In genomic region chr7:2510909-2511768, GRCh38 we compare ENCODE assay signal across 8 cellular contexts. TPM values are rescaled to one million over a fixed set of nuclear protein-coding genes. Genes with fewer than 3 reads are reported as not detected.
DNase-seq lines count a peak whose midpoint lies in the region; ATAC-seq and TF ChIP-seq lines count a peak whose summit lies in the region.

No MANE protein-coding gene starts in this region.

- TF ChIP-seq CTCF in GM10266 (IDR thresholded peaks at IDR 0.05; ENCODE audit: control insufficient read depth, insufficient read depth, low read depth, missing control alignments) (no peak), heart left ventricle (IDR thresholded peaks at IDR 0.05) (no peak), thyroid gland (IDR thresholded peaks at IDR 0.05) (no peak)

- H3K9me3 ChIP-seq in heart left ventricle (no peaks in the 10 kb centered on the region), thyroid gland (no peaks in the 10 kb centered on the region)

- 51 to 59% (median 57%) methylated on average over 5 to 27 of the region's 27 CpGs for WGBS in heart left ventricle, 4 donors
- 49 to 62% methylated on average over 9 to 20 of the region's 27 CpGs for WGBS in thyroid gland, 2 donors

- H3K4me1 ChIP-seq in heart left ventricle = peaks cover 8 to 59% (median 47%) of the 10 kb centered on the region in 12 donors
- peaks cover 0 to 45% of the 10 kb centered on the region in 2 donors for H3K4me1 ChIP-seq in thyroid gland

- H3K4me3 ChIP-seq in heart left ventricle (peak overlapping the region in 3 of 12 donors; percentile 1 to 29 (median 5)), thyroid gland (replicated peaks in 1 of 3) (no peak overlapping the region)

- H3K36me3 ChIP-seq in heart left ventricle (no peaks in the 10 kb centered on the region), thyroid gland (no peaks in the 10 kb centered on the region)

- TF ChIP-seq POLR2A in heart left ventricle (IDR thresholded peaks at IDR 0.05) = no peak
- no peak for TF ChIP-seq POLR2A in thyroid gland (IDR thresholded peaks at IDR 0.05)

- peaks cover 57% of the 10 kb centered on the region for H3K4me1 Mint-ChIP-seq in activated CD4-positive, alpha-beta T cell treated with anti-CD3 and anti-CD28 coated beads, Interleukin-2, amount 10 ng/mL, durations not matched to agents 7 days and 5 days

- H3K36me3 Mint-ChIP-seq in activated CD4-positive, alpha-beta T cell treated with anti-CD3 and anti-CD28 coated beads, Interleukin-2, amount 10 ng/mL, durations not matched to agents 7 days and 5 days (ENCODE audit: low read depth) = no peaks in the 10 kb centered on the region

- H3K27me3 ChIP-seq in heart left ventricle = no peaks in the 10 kb centered on the region
- no peaks in the 10 kb centered on the region for H3K27me3 ChIP-seq in thyroid gland

- CTCF ChIA-PET in activated CD4-positive, alpha-beta T cell treated with anti-CD3 and anti-CD28 coated beads, Interleukin-2, amount 10 ng/mL, durations not matched to agents 7 days and 5 days (lab: Charles Lee) = interaction anchor here (0.7 to 2.8 kb wide), 6 partner anchors 9 to 61 kb away, joined by 3 to 8 read pairs (median 3); no protein-coding TSS in a partner anchor

- peak overlapping the region; percentile 66 for H3K4me3 Mint-ChIP-seq in activated CD4-positive, alpha-beta T cell treated with anti-CD3 and anti-CD28 coated beads, Interleukin-2, amount 10 ng/mL, durations not matched to agents 7 days and 5 days

- peak overlapping the region; percentile 95 for H3K27ac Mint-ChIP-seq in activated CD4-positive, alpha-beta T cell treated with anti-CD3 and anti-CD28 coated beads, Interleukin-2, amount 10 ng/mL, durations not matched to agents 7 days and 5 days

- H3K9me3 Mint-ChIP-seq in activated CD4-positive, alpha-beta T cell treated with anti-CD3 and anti-CD28 coated beads, Interleukin-2, amount 10 ng/mL, durations not matched to agents 7 days and 5 days = no peaks in the 10 kb centered on the region

- no peaks in the 10 kb centered on the region for H3K27me3 Mint-ChIP-seq in activated CD4-positive, alpha-beta T cell treated with anti-CD3 and anti-CD28 coated beads, Interleukin-2, amount 10 ng/mL, durations not matched to agents 7 days and 5 days

- H3K27ac ChIP-seq in heart left ventricle (peak overlapping the region in 6 of 12 donors; percentile 36 to 89 (median 59)), thyroid gland (peak overlapping the region in 2 of 3 donors; percentile 30 to 38)

- ATAC-seq in heart left ventricle = peak in 3 of 4 donors; percentile 12 to 35 (median 33)
- ATAC-seq in HG02840 (IDR thresholded peaks at IDR 0.05; ENCODE audit: low FRiP score, unreplicated experiment) = no peak

- intact Hi-C loops in heart left ventricle (cut with DNase I) = no loop called here
- intact Hi-C loops in thyroid gland (cut with DNase I) = no loop called here

- POLR2A ChIA-PET in activated CD4-positive, alpha-beta T cell treated with anti-CD3 and anti-CD28 coated beads, Interleukin-2, amount 10 ng/mL, durations not matched to agents 7 days and 5 days (lab: Charles Lee) = interaction anchor here (1.3 kb wide), 1 partner anchor 9 kb away, joined by 3 read pairs; no protein-coding TSS in a partner anchor

- DNase-seq in GM10266 (ENCODE audit: extremely low spot score) = peak; percentile 72
- peak; percentile 39 for DNase-seq in NCI-H2081 treated with DMSO at 0.1 percent for 48 hours (lab: John Stamatoyannopoulos, UW)
- DNase-seq in activated CD4-positive, alpha-beta T cell treated with anti-CD3 and anti-CD28 coated beads, Interleukin-2, amount 10 ng/mL, durations not matched to agents 7 days and 5 days = peak; percentile 62
- DNase-seq in heart left ventricle = no peak
- DNase-seq in thyroid gland = no peak
- no peak for DNase-seq in NCI-H187 (lab: John Stamatoyannopoulos, UW)
- no peak for DNase-seq in pons (ENCODE audit: low spot score)

RNA-seq across cellular contexts. Expression of gene LFNG, which starts 8.4 kb away (rescaled TPM):
- 100 to 1,000 TPM in 1 of 2 experiments, 10 to 100 TPM in 1; 93.3 to 109 TPM for total RNA-seq in activated CD4-positive, alpha-beta T cell treated with anti-CD3 and anti-CD28 coated beads, Interleukin-2, amount 10 ng/mL, durations not matched to agents 7 days and 5 days
- total RNA-seq in heart left ventricle = 10 to 100 TPM in 3 of 9 donors, 1 to 10 TPM in 6; 3.1 to 22.8 (median 7.7) TPM
- polyA plus RNA-seq in heart left ventricle = 1 to 10 TPM; 5.4 to 5.7 TPM
- total RNA-seq in thyroid gland = 1 to 10 TPM; 3.8 to 6.1 (median 4.8) TPM

RNA-seq across cellular contexts. Expression of gene GRIFIN, which starts 34.9 kb away (rescaled TPM):
- not detected for total RNA-seq in activated CD4-positive, alpha-beta T cell treated with anti-CD3 and anti-CD28 coated beads, Interleukin-2, amount 10 ng/mL, durations not matched to agents 7 days and 5 days
- not detected for total RNA-seq in heart left ventricle
- not detected for polyA plus RNA-seq in heart left ventricle
- total RNA-seq in thyroid gland = not detected

RNA-seq across cellular contexts. Expression of gene BRAT1, which starts 44.2 kb away (rescaled TPM):
- total RNA-seq in activated CD4-positive, alpha-beta T cell treated with anti-CD3 and anti-CD28 coated beads, Interleukin-2, amount 10 ng/mL, durations not matched to agents 7 days and 5 days = 10 to 100 TPM; 40.0 to 43.9 TPM
- total RNA-seq in heart left ventricle (10 to 100 TPM; 10.9 to 27.8 (median 14.9) TPM), thyroid gland (10 to 100 TPM; 37.2 to 51.8 (median 45.6) TPM)
- 10 to 100 TPM; 13.8 to 17.8 TPM for polyA plus RNA-seq in heart left ventricle

RNA-seq across cellular contexts. Expression of gene IQCE, which starts 47.6 kb away (rescaled TPM):
- total RNA-seq in activated CD4-positive, alpha-beta T cell treated with anti-CD3 and anti-CD28 coated beads, Interleukin-2, amount 10 ng/mL, durations not matched to agents 7 days and 5 days = 10 to 100 TPM; 13.8 to 15.5 TPM
- total RNA-seq in heart left ventricle (10 to 100 TPM in 5 of 9 donors, 1 to 10 TPM in 4; 8.0 to 14.1 (median 10.3) TPM), thyroid gland (10 to 100 TPM; 16.0 to 40.2 (median 37.2) TPM)
- polyA plus RNA-seq in heart left ventricle = 10 to 100 TPM in 1 of 2 donors, 1 to 10 TPM in 1; 5.0 to 10.8 TPM

Comparison
In these comparisons a context has a peak if more than half of its experiments do, and no peak if none do; other contexts are left out.
1. DNase-seq: peak in GM10266 (single experiment), NCI-H2081 treated with DMSO at 0.1 percent for 48 hours (single experiment) and activated CD4-positive, alpha-beta T cell treated with anti-CD3 and anti-CD28 coated beads, Interleukin-2, amount 10 ng/mL, durations not matched to agents 7 days and 5 days (single experiment); none in heart left ventricle (0 of 5), thyroid gland (0 of 2), NCI-H187 (0 of 2) and pons (single experiment).